ENCODE assay signal across 12 cellular contexts in the genomic region with DNA sequence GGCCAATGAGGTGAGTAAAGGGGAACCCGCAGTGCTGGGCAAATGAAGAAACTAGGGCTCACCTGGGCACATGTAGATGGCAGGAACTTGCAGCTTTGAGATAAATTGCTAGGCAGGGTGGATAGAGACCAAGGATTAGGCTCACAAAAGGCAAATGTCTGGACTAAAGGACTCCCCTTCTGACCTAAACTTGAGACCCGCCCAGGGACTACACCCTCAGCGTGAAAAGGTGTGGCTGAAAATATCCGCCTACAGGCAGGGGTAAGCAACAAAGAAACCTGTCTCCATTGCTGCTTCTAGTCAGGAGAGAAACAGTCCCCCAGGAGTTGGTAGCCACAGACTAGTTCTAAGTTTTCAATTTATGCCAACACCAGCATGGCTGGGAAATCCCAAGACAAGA. TPM values are rescaled to one million over a fixed set of nuclear protein-coding genes. Genes with fewer than 3 reads are reported as not detected.
DNase-seq lines count a peak whose midpoint lies in the region; ATAC-seq, FAIRE-seq and TF ChIP-seq lines count a peak whose summit lies in the region.
"Not testable (repeated sequence)": the region's sequence is repeated elsewhere in the genome, so short reads cannot be mapped to it uniquely, and the experiment has no call there.
"Had no signal": no experiment of that assay in that cellular context is flagged by ENCODE, and none has a peak within 500 bp of the region (broad histone marks: within the 10 kb centered on the region; RNA-seq: fewer than 3 reads in every experiment).

No MANE protein-coding gene starts in this region.

- not testable (repeated sequence) for TF ChIP-seq EP300 in A549 (IDR thresholded peaks at IDR 0.05); esophagus muscularis mucosa (IDR thresholded peaks at IDR 0.05)

- H4K20me1 ChIP-seq in HCT116 (ENCODE audit: insufficient read depth), result not testable (repeated sequence)

- H2AK5ac ChIP-seq in mesendoderm (ENCODE audit: low read length), result not testable (repeated sequence)

- H3K4me2 ChIP-seq in A549; HCT116 (ENCODE audit: low read length); mesendoderm (ENCODE audit: low read length): not testable (repeated sequence)

- H3K18ac ChIP-seq in mesendoderm (ENCODE audit: low read length), result not testable (repeated sequence)

- H3K4ac ChIP-seq in mesendoderm (ENCODE audit: low read depth, low read length), result not testable (repeated sequence)

- H3K4me1 ChIP-seq in A549; HCT116 (ENCODE audit: control insufficient read depth in 1 of 2, insufficient read depth in 2 of 2, low read length in 2 of 2); colonic mucosa; esophagus muscularis mucosa; mesendoderm (ENCODE audit: control insufficient read depth, low read depth, low read length): not testable (repeated sequence)

- not testable (repeated sequence) for H3K4me3 ChIP-seq in A549; HCT116 (replicated peaks in 1 of 2; ENCODE audit: low read depth in 1 of 2, low read length in 2 of 2); colonic mucosa; esophagus muscularis mucosa; mesendoderm (ENCODE audit: low read length)

- not testable (repeated sequence) for H2BK15ac ChIP-seq in mesendoderm (replicated peaks; ENCODE audit: low read depth)

- H3K79me1 ChIP-seq in mesendoderm (ENCODE audit: low read length), result not testable (repeated sequence)

- H3K9ac ChIP-seq in HCT116 (ENCODE audit: low read length); colonic mucosa (ENCODE audit: low read depth in 2 of 2, low read length in 2 of 2); mesendoderm (ENCODE audit: low read length): not testable (repeated sequence)

- POLR2A ChIA-PET in A549 (lab: Yijun Ruan, JAX); HCT116 (lab: Charles Lee): not testable (repeated sequence)

- TF ChIP-seq POLR2A in A549 (IDR thresholded peaks at IDR 0.05; ENCODE audit: low read length); HCT116 (IDR thresholded peaks at IDR 0.05; ENCODE audit: borderline replicate concordance, extremely low read depth, insufficient read depth, insufficient read length); esophagus muscularis mucosa (IDR thresholded peaks at IDR 0.05; ENCODE audit: low read depth): not testable (repeated sequence)

- not testable (repeated sequence) for H2BK120ac ChIP-seq in mesendoderm (ENCODE audit: low read depth, low read length)

- H3K36me3 ChIP-seq in HCT116 (ENCODE audit: control insufficient read depth in 1 of 2, insufficient read depth in 2 of 2, low read length in 2 of 2); colonic mucosa; esophagus muscularis mucosa; mesendoderm (ENCODE audit: control insufficient read depth, insufficient read depth, low read length): not testable (repeated sequence)

- H3K9me2 ChIP-seq in HCT116 (ENCODE audit: insufficient read depth), result not testable (repeated sequence)

- not testable (repeated sequence) for TF ChIP-seq CTCF in A549 (IDR thresholded peaks at IDR 0.05); HCT116 (IDR thresholded peaks at IDR 0.05 in 2 of 3, conservative IDR thresholded peaks at IDR 0.05 in 1 of 3; ENCODE audit: borderline replicate concordance in 1 of 3, insufficient read depth in 1 of 3, low read depth in 2 of 3, low read length in 2 of 3); colonic mucosa (IDR thresholded peaks at IDR 0.05); esophagus muscularis mucosa (IDR thresholded peaks at IDR 0.05)

- H3K9me3 ChIP-seq in A549, result peaks cover 18% of the 10 kb centered on the region
- not testable (repeated sequence) for H3K9me3 ChIP-seq in HCT116 (ENCODE audit: control insufficient read depth in 1 of 2, insufficient read depth in 1 of 2, low read depth in 1 of 2, low read length in 2 of 2); colonic mucosa; esophagus muscularis mucosa

- intact Hi-C loops in HCT116 (cut with micrococcal nuclease); esophagus muscularis mucosa (cut with DNase I): not testable (repeated sequence)
- intact Hi-C loops in colonic mucosa (cut with DNase I), result loop anchor here (10.0 kb wide), 2 partner anchors 97 to 257 kb away; partner anchors contain the start of gene MYLK

- TF ChIP-seq RAD21 in A549 (conservative IDR thresholded peaks at IDR 0.05 in 1 of 2, IDR thresholded peaks at IDR 0.05 in 1 of 2); HCT116 (IDR thresholded peaks at IDR 0.05; ENCODE audit: low read depth): not testable (repeated sequence)

- H3K27me3 ChIP-seq in HCT116 (ENCODE audit: insufficient read depth, low read length); colonic mucosa; esophagus muscularis mucosa; mesendoderm (ENCODE audit: insufficient read depth, low read length, poor library complexity): not testable (repeated sequence)

- H4K8ac ChIP-seq in mesendoderm (ENCODE audit: low read depth, low read length), result not testable (repeated sequence)

- not testable (repeated sequence) for H3K27ac ChIP-seq in A549; HCT116 (ENCODE audit: low read depth, low read length); colonic mucosa; esophagus muscularis mucosa (replicated peaks in 1 of 4); mesendoderm (ENCODE audit: low read depth, low read length)

- BruUV-seq in HCT116 (replicated peaks; lab: Mats Ljungman, UMichigan), result not testable (repeated sequence)

- H3K79me2 ChIP-seq in HCT116 (ENCODE audit: insufficient read depth, low read length); mesendoderm (ENCODE audit: control insufficient read depth, insufficient read depth, low read length): not testable (repeated sequence)

- not testable (repeated sequence) for FAIRE-seq in A549 (lab: Jason Lieb, UNC)

- peak overlapping the region; percentile 32 for H2AFZ ChIP-seq in HCT116 (ENCODE audit: low read depth, low read length, poor library complexity, severe bottlenecking)

- RAD21 ChIA-PET in HCT116 (lab: Charles Lee; ENCODE audit: low non-redundant PET in 1 of 2, low total read pairs in 2 of 2, uncharacterized antibody in 2 of 2, unreplicated experiment in 2 of 2), result not testable (repeated sequence)

- not testable (repeated sequence) for ATAC-seq in A549
- ATAC-seq in HCT116, result peak; percentile 30; the same call in 1 of the 2 replicates

- not testable (repeated sequence) for H2BK5ac ChIP-seq in mesendoderm (ENCODE audit: low read length)

- CTCF ChIA-PET in A549 (lab: Yijun Ruan, JAX), result interaction anchor here (1.7 to 1.8 kb wide), 3 partner anchors 9 to 329 kb away, joined by 4 to 9 read pairs (median 6); no protein-coding TSS in a partner anchor
- CTCF ChIA-PET in HCT116 (lab: Charles Lee), result not testable (repeated sequence)

- not testable (repeated sequence) for H3K23ac ChIP-seq in mesendoderm (ENCODE audit: low read length)

- DNase-seq in A549 (ENCODE audit: low read depth in 1 of 2, low spot score in 1 of 2); HCT116 (ENCODE audit: low read depth, low spot score): not testable (repeated sequence)
- DNase-seq in SW480 (ENCODE audit: low spot score) (peak; percentile 10), colonic mucosa (peak; percentile 61), esophagus muscularis mucosa (ENCODE audit: extremely low spot score) (peak; percentile 42), mesendoderm (peak; percentile 12)

- H3K56ac ChIP-seq in mesendoderm (ENCODE audit: low read length), result not testable (repeated sequence)

- 38% methylated on average over 4 of the region's 4 CpGs for WGBS in A549 (ENCODE audit: missing lambda C conversion rate)
- WGBS in esophagus muscularis mucosa, result 76% methylated on average over 4 of the region's 4 CpGs
- no CpG with 5 or more reads among the region's 4 CpGs for WGBS in mesendoderm (ENCODE audit: extremely low coverage, insufficient coverage, low lambda C conversion rate)

- not testable (repeated sequence) for H4K5ac ChIP-seq in mesendoderm (ENCODE audit: low read length)

RNA-seq across cellular contexts. Expression of gene ROPN1, which starts 10.6 kb away (rescaled TPM):
- polyA plus RNA-seq in A549 (2011; rRNA removed) (not detected in 2 replicates), A549 (2017; fragmentation: RNase III; extraction: RNeasy Plus Mini Kit Qiagen cat#74134 plus additional on column Dnase treatment) (not detected in 3 replicates)
- polyA plus RNA-seq in A549 (2012; cell fraction: cytosol; rRNA removed), result not detected in 2 replicates
- not detected in 2 replicates for polyA plus RNA-seq in A549 (2012; cell fraction: nucleus; rRNA removed)
- not detected in 2 replicates for polyA minus RNA-seq in A549 (2011; rRNA and poly(A)+ RNA removed)
- total RNA-seq in HCT116 (2021; ENCODE audit: unreplicated experiment) (not detected), colonic mucosa (1 to 10 TPM in 1 of 2 donors, under 1 TPM in 1; 0.66 to 1.1 TPM), esophagus muscularis mucosa (not detected)
- not detected in 2 replicates for polyA plus RNA-seq in HCT116 (2012)
- polyA plus RNA-seq in mesendoderm (2013, experiment 1 of 2), result 0.08 TPM
- polyA plus RNA-seq in mesendoderm (2013, experiment 2 of 2), result 0.13 TPM
- total RNA-seq: CD4-positive, alpha-beta T cell; CD8-positive, alpha-beta memory T cell; GM12878; GM23248; HFFc6 had no signal
- polyA plus RNA-seq: CD14-positive monocyte; CD8-positive, alpha-beta memory T cell; GM12878; GM23248 had no signal

RNA-seq across cellular contexts. Expression of gene CCDC14, which starts 20.3 kb away (rescaled TPM):
- polyA plus RNA-seq in A549 (2011; rRNA removed) (71.4 and 111 TPM in 2 replicates), A549 (2017; fragmentation: RNase III; extraction: RNeasy Plus Mini Kit Qiagen cat#74134 plus additional on column Dnase treatment) (28.8 to 31.7 TPM (median 29.3 TPM) in 3 replicates)
- polyA plus RNA-seq in A549 (2012; cell fraction: cytosol; rRNA removed), result 28.8 and 32.7 TPM in 2 replicates
- polyA plus RNA-seq in A549 (2012; cell fraction: nucleus; rRNA removed), result 101 and 102 TPM in 2 replicates
- polyA minus RNA-seq in A549 (2011; rRNA and poly(A)+ RNA removed), result 56.4 and 65.7 TPM in 2 replicates
- total RNA-seq in HCT116 (2021; ENCODE audit: unreplicated experiment) (54.5 TPM), colonic mucosa (10 to 100 TPM; 69.5 to 70.1 TPM), esophagus muscularis mucosa (10 to 100 TPM; 10.1 to 30.3 (median 17.9) TPM)
- 50.6 TPM in 2 replicates for polyA plus RNA-seq in HCT116 (2012)
- polyA plus RNA-seq in mesendoderm (2013, experiment 1 of 2), result 56.5 TPM
- polyA plus RNA-seq in mesendoderm (2013, experiment 2 of 2), result 56.9 TPM

RNA-seq across cellular contexts. Expression of gene KALRN, which starts 51.9 kb away (rescaled TPM):
- 2.2 and 2.9 TPM in 2 replicates for polyA plus RNA-seq in A549 (2011; rRNA removed)
- polyA plus RNA-seq in A549 (2012; cell fraction: cytosol; rRNA removed), result 1.2 and 1.5 TPM in 2 replicates
- polyA plus RNA-seq in A549 (2012; cell fraction: nucleus; rRNA removed), result 1.3 and 2.2 TPM in 2 replicates
- 1.0 to 1.5 TPM (median 1.1 TPM) in 3 replicates for polyA plus RNA-seq in A549 (2017; fragmentation: RNase III; extraction: RNeasy Plus Mini Kit Qiagen cat#74134 plus additional on column Dnase treatment)
- polyA minus RNA-seq in A549 (2011; rRNA and poly(A)+ RNA removed), result 6.4 and 7.5 TPM in 2 replicates
- 2.6 TPM for total RNA-seq in HCT116 (2021; ENCODE audit: unreplicated experiment)
- polyA plus RNA-seq in HCT116 (2012), result 1.3 and 1.5 TPM in 2 replicates
- 10 to 100 TPM; 50.0 to 74.8 TPM for total RNA-seq in colonic mucosa
- 10 to 100 TPM; 20.8 to 49.7 (median 28.7) TPM for total RNA-seq in esophagus muscularis mucosa
- 6.2 TPM for polyA plus RNA-seq in mesendoderm (2013, experiment 1 of 2)
- polyA plus RNA-seq in mesendoderm (2013, experiment 2 of 2), result 5.8 TPM
- polyA plus RNA-seq: CD14-positive monocyte had no signal
